In genomic region chr16:2752035-2752849, GRCh38 we compare ENCODE assay signal across 8 cellular contexts. TPM values are rescaled to one million over a fixed set of nuclear protein-coding genes. Genes with fewer than 3 reads are reported as not detected.
DNase-seq lines count a peak whose midpoint lies in the region; ATAC-seq and TF ChIP-seq lines count a peak whose summit lies in the region.

Gene SRRM2 (plus strand): TSS chr16:2752638. CDS start chr16:2756365, 3,727 bp downstream.

- TF ChIP-seq EP300 in suprapubic skin (IDR thresholded peaks at IDR 0.05): no peak

- H3K9me3 Mint-ChIP-seq in activated naive CD4-positive, alpha-beta T cell treated with anti-CD3 and anti-CD28 coated beads, Interleukin-2, amount 50 U/mL, for 72 hours: no peaks in the 10 kb centered on the region

- H3K36me3 ChIP-seq in suprapubic skin: peaks cover 9% of the 10 kb centered on the region

- 4% methylated on average over 5 of the region's 99 CpGs for whole genome bisulfite sequencing in suprapubic skin

- H3K27ac Mint-ChIP-seq in activated naive CD4-positive, alpha-beta T cell treated with anti-CD3 and anti-CD28 coated beads, Interleukin-2, amount 50 U/mL, for 72 hours: peak within 1 kb of the TSS; percentile 92

- H3K4me1 ChIP-seq in suprapubic skin: peaks cover 43% of the 10 kb centered on the region

- peak; percentile 87 for ATAC-seq in HG02642 (IDR thresholded peaks at IDR 0.05; ENCODE audit: poor library complexity, unreplicated experiment)
- ATAC-seq in activated naive CD4-positive, alpha-beta T cell treated with anti-CD3 and anti-CD28 coated beads, Interleukin-2, amount 50 U/mL, for 72 hours: peak; percentile 90 to 94

- H3K27me3 ChIP-seq in suprapubic skin: no peaks in the 10 kb centered on the region

- peak within 1 kb of the TSS; percentile 58 for H3K4me3 ChIP-seq in suprapubic skin

- no peaks in the 10 kb centered on the region for H3K9me3 ChIP-seq in suprapubic skin

- peak within 1 kb of the TSS; percentile 99 for H3K27ac ChIP-seq in suprapubic skin

- DNase-seq in NCI-H1105 (lab: John Stamatoyannopoulos, UW) (peak; percentile 72), SKM-1 (lab: John Stamatoyannopoulos, UW; ENCODE audit: unreplicated experiment) (peak; percentile 96), glomerular endothelial cell (ENCODE audit: extremely low read depth, low read depth, low spot score) (peak; percentile 80), occipital lobe (lab: John Stamatoyannopoulos, UW) (peak; percentile 91), suprapubic skin (ENCODE audit: low spot score in 2 of 2) (peak; percentile 97 to 98)
- DNase-seq in activated naive CD4-positive, alpha-beta T cell treated with anti-CD3 and anti-CD28 coated beads, Interleukin-2, amount 50 U/mL, for 72 hours (ENCODE audit: low spot score in 2 of 2): peak; percentile 90 to 98

- peaks cover 44 to 50% of the 10 kb centered on the region in 2 donors for H3K36me3 Mint-ChIP-seq in activated naive CD4-positive, alpha-beta T cell treated with anti-CD3 and anti-CD28 coated beads, Interleukin-2, amount 50 U/mL, for 72 hours

- TF ChIP-seq POLR2A in GM10847 (IDR thresholded peaks at IDR 0.05; ENCODE audit: extremely low read depth, insufficient read length) (peak; percentile 86), suprapubic skin (IDR thresholded peaks at IDR 0.05) (peak; percentile 93 to 99)

- TF ChIP-seq CTCF in suprapubic skin (IDR thresholded peaks at IDR 0.05): no peak

RNA-seq across cellular contexts. Expression of gene SRRM2, which starts in this region (rescaled TPM):
- 100 to 1,000 TPM; 624 to 790 TPM for total RNA-seq in activated naive CD4-positive, alpha-beta T cell treated with anti-CD3 and anti-CD28 coated beads, Interleukin-2, amount 50 U/mL, for 72 hours
- total RNA-seq in glomerular endothelial cell (117 and 239 TPM in 2 replicates), occipital lobe (41.0 TPM), suprapubic skin (1,000 to 10,000 TPM in 1 of 4 donors, 100 to 1,000 TPM in 3; 484 to 1,595 (median 654) TPM)

Comparison
In these comparisons a context has a peak if more than half of its experiments do, and no peak if none do; other contexts are left out.
1. Peak in every context shown above with its lines: DNase-seq, ATAC-seq, H3K4me3 ChIP-seq and H3K27ac ChIP-seq.